In genomic region chr11:116835042-116835772, GRCh38 we compare ENCODE assay signal across 8 cellular contexts. TPM values are rescaled to one million over a fixed set of nuclear protein-coding genes. Genes with fewer than 3 reads are reported as not detected.
DNase-seq lines count a peak whose midpoint lies in the region; ATAC-seq and TF ChIP-seq lines count a peak whose summit lies in the region.

No MANE protein-coding gene starts in this region.

- no peaks in the 10 kb centered on the region for H3K9me3 Mint-ChIP-seq in activated naive CD4-positive, alpha-beta T cell treated with anti-CD3 and anti-CD28 coated beads, Interleukin-2, amount 50 U/mL, for 72 hours

- peak overlapping the region; percentile 19 to 80 for H3K27ac Mint-ChIP-seq in activated naive CD4-positive, alpha-beta T cell treated with anti-CD3 and anti-CD28 coated beads, Interleukin-2, amount 50 U/mL, for 72 hours

- TF ChIP-seq EP300 in tibial nerve (IDR thresholded peaks at IDR 0.05) = no peak

- H3K4me3 ChIP-seq in left lung (peak overlapping the region; percentile 10 to 36), tibial nerve (peak overlapping the region; percentile 18 to 50 (median 44))

- H3K4me1 ChIP-seq in left lung (peaks cover 8 to 25% of the 10 kb centered on the region in 2 donors), tibial nerve (peaks cover 0 to 51% (median 15%) of the 10 kb centered on the region in 4 donors)

- ATAC-seq in HG03432 (IDR thresholded peaks at IDR 0.05; ENCODE audit: unreplicated experiment) = peak; percentile 21
- ATAC-seq in activated naive CD4-positive, alpha-beta T cell treated with anti-CD3 and anti-CD28 coated beads, Interleukin-2, amount 50 U/mL, for 72 hours = peak in 1 of 2 donors; percentile 6
- peak; percentile 62 for ATAC-seq in left lung
- ATAC-seq in HG03378 (IDR thresholded peaks at IDR 0.05; ENCODE audit: unreplicated experiment) = no peak

- WGBS in tibial nerve, 2 donors = 51 to 60% methylated on average over 23 to 27 of the region's 28 CpGs

- no peak for TF ChIP-seq POLR2A in tibial nerve (IDR thresholded peaks at IDR 0.05)

- H3K36me3 ChIP-seq in left lung = no peaks in the 10 kb centered on the region
- no peaks in the 10 kb centered on the region for H3K36me3 ChIP-seq in tibial nerve

- H3K27ac ChIP-seq in left lung (peak overlapping the region; percentile 73 to 87), tibial nerve (peak overlapping the region; percentile 9 to 79 (median 74))

- H3K9me3 ChIP-seq in left lung (no peaks in the 10 kb centered on the region), tibial nerve (no peaks in the 10 kb centered on the region)

- H3K27me3 ChIP-seq in left lung (peaks cover 0 to 5% of the 10 kb centered on the region in 2 donors), tibial nerve (no peaks in the 10 kb centered on the region)

- no peaks in the 10 kb centered on the region for H3K36me3 Mint-ChIP-seq in activated naive CD4-positive, alpha-beta T cell treated with anti-CD3 and anti-CD28 coated beads, Interleukin-2, amount 50 U/mL, for 72 hours

- DNase-seq in NCI-H2029 (lab: John Stamatoyannopoulos, UW) = peak; percentile 29
- no peak for DNase-seq in NCI-H2029 treated with DMSO at 0.1 percent for 48 hours (lab: John Stamatoyannopoulos, UW)
- no peak for DNase-seq in activated naive CD4-positive, alpha-beta T cell treated with anti-CD3 and anti-CD28 coated beads, Interleukin-2, amount 50 U/mL, for 72 hours (ENCODE audit: low spot score in 2 of 2)
- peak in 1 of 2 donors; percentile 62 for DNase-seq in left lung
- no peak for DNase-seq in tibial nerve (ENCODE audit: low spot score in 2 of 2)
- no peak for DNase-seq in DMS 273 treated with DMSO at 0.1 percent for 48 hours (lab: John Stamatoyannopoulos, UW)

- intact Hi-C loops in left lung (cut with DNase I) = no loop called here

- no peak for TF ChIP-seq CTCF in left lung (IDR thresholded peaks at IDR 0.05)
- no peak for TF ChIP-seq CTCF in tibial nerve (IDR thresholded peaks at IDR 0.05)

RNA-seq across cellular contexts. Expression of gene APOA1, which starts 2.2 kb away (rescaled TPM):
- total RNA-seq in activated naive CD4-positive, alpha-beta T cell treated with anti-CD3 and anti-CD28 coated beads, Interleukin-2, amount 50 U/mL, for 72 hours = under 1 TPM in 1 of 2 donors, not detected in 1; 0.84 TPM
- total RNA-seq in left lung = under 1 TPM; 0.50 to 0.90 TPM
- 1 to 10 TPM; 4.1 to 8.4 (median 6.5) TPM for total RNA-seq in tibial nerve

RNA-seq across cellular contexts. Expression of gene APOC3, which starts 5.5 kb away (rescaled TPM):
- not detected for total RNA-seq in activated naive CD4-positive, alpha-beta T cell treated with anti-CD3 and anti-CD28 coated beads, Interleukin-2, amount 50 U/mL, for 72 hours
- not detected for total RNA-seq in left lung
- total RNA-seq in tibial nerve = not detected

RNA-seq across cellular contexts. Expression of gene APOA4, which starts 12.1 kb away (rescaled TPM):
- total RNA-seq in activated naive CD4-positive, alpha-beta T cell treated with anti-CD3 and anti-CD28 coated beads, Interleukin-2, amount 50 U/mL, for 72 hours = not detected
- total RNA-seq in left lung (not detected), tibial nerve (not detected)

RNA-seq across cellular contexts. Expression of gene APOA5, which starts 43.5 kb away (rescaled TPM):
- not detected for total RNA-seq in activated naive CD4-positive, alpha-beta T cell treated with anti-CD3 and anti-CD28 coated beads, Interleukin-2, amount 50 U/mL, for 72 hours
- total RNA-seq in left lung = not detected
- total RNA-seq in tibial nerve = not detected

RNA-seq across cellular contexts. Expression of gene ZPR1, which starts 47.4 kb away (rescaled TPM):
- 10 to 100 TPM; 65.0 to 78.4 TPM for total RNA-seq in activated naive CD4-positive, alpha-beta T cell treated with anti-CD3 and anti-CD28 coated beads, Interleukin-2, amount 50 U/mL, for 72 hours
- total RNA-seq in left lung (10 to 100 TPM; 30.5 to 52.2 TPM), tibial nerve (10 to 100 TPM; 11.4 to 28.5 (median 23.8) TPM)
